ENCODE assay signal across 11 cellular contexts in the genomic region with DNA sequence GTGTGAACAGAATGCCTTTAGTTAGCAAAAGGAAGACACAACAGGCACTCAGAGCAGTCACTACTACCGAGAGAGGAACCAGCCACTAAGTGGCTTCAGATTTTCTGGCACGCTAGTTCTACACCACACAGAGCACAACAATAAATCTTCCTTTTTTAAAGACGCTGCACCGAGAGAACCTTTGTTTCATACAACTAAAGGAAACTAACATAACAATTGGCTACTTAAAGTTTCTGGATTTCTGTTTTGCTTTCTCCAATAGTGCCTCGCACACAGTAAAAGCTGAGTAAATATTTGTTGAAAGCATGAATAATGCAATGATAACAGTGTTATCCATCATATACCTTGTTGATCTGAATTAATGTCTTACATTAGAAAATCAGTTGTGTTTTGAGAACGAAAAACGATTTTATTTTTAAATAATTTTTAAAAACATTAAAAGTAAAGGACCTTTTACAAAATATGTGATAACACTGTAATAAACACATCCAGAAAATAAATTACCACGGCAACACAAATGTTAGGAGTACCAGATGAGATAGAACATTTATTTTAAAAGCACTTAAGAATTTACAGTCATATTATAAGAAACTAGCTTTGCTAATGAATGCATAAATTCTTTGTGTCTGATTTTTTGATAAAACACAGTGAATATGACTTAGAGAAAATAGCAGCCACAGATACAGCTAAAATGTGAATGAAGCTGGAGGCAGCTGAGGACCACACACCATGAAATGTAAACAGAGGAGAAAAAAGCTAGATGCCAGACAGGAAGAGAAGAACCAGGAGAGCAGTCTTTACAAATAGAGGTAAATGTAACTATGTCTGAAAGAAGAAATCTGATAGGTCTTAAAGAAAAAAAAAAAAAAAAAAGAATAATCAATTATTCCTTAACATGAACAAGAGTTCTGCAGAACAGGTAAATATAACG. TPM values are rescaled to one million over a fixed set of nuclear protein-coding genes. Genes with fewer than 3 reads are reported as not detected.
DNase-seq lines count a peak whose midpoint lies in the region; ATAC-seq and TF ChIP-seq lines count a peak whose summit lies in the region.
"Had no signal": no experiment of that assay in that cellular context is flagged by ENCODE, and none has a peak within 500 bp of the region (broad histone marks: within the 10 kb centered on the region; RNA-seq: fewer than 3 reads in every experiment).

No MANE protein-coding gene starts in this region.

- BruUV-seq in mammary epithelial cell (replicated peaks; lab: Mats Ljungman, UMichigan) (no TSS peak), MCF 10A (replicated peaks; lab: Mats Ljungman, UMichigan) (no TSS peak)

- intact Hi-C loops in mammary epithelial cell (cut with micrococcal nuclease) (no loop called here), MCF 10A (cut with micrococcal nuclease) (no loop called here), uterus (cut with DNase I; ENCODE audit: low total_unique reads) (no loop called here)

- peak overlapping the region; percentile 33 for H2AFZ ChIP-seq in mammary epithelial cell (ENCODE audit: low read depth, low read length)

- no peak for TF ChIP-seq POLR2A in uterus (IDR thresholded peaks at IDR 0.05)

- no peaks in the 10 kb centered on the region for H3K27me3 ChIP-seq in mammary epithelial cell (ENCODE audit: insufficient read depth, low read length)
- H3K27me3 ChIP-seq in uterus = no peaks in the 10 kb centered on the region
- H3K27me3 ChIP-seq: brain microvascular endothelial cell had no signal

- H3K36me3 Mint-ChIP-seq in MCF 10A (ENCODE audit: insufficient read depth, unreplicated experiment) (no peaks in the 10 kb centered on the region), endothelial cell (ENCODE audit: low read depth, unreplicated experiment) (no peaks in the 10 kb centered on the region)

- H3K36me3 ChIP-seq in mammary epithelial cell (ENCODE audit: insufficient read depth, low read length) (no peaks in the 10 kb centered on the region), uterus (no peaks in the 10 kb centered on the region)
- H3K36me3 ChIP-seq: brain microvascular endothelial cell had no signal

- H3K27ac Mint-ChIP-seq in MCF 10A (ENCODE audit: low read depth, unreplicated experiment) (no peak overlapping the region), endothelial cell (ENCODE audit: unreplicated experiment) (peak overlapping the region; percentile 32)
- H3K27ac Mint-ChIP-seq: type B pancreatic cell had no signal

- 48% methylated on average over 9 of the region's 9 CpGs for WGBS in mammary epithelial cell (ENCODE audit: low coverage, missing lambda C conversion rate)

- peaks cover 4% of the 10 kb centered on the region for H3K4me1 Mint-ChIP-seq in MCF 10A (ENCODE audit: insufficient read depth, unreplicated experiment)
- peaks cover 10% of the 10 kb centered on the region for H3K4me1 Mint-ChIP-seq in endothelial cell (ENCODE audit: unreplicated experiment)

- CTCF ChIA-PET in mammary epithelial cell (lab: Charles Lee; ENCODE audit: low non-redundant PET) = no interaction called here
- CTCF ChIA-PET in MCF 10A (lab: Yijun Ruan, JAX) = interaction anchor here (1.0 to 1.5 kb wide), 2 partner anchors 52 to 151 kb away, joined by 3 to 4 read pairs; no protein-coding TSS in a partner anchor

- H3K27me3 Mint-ChIP-seq in MCF 10A (ENCODE audit: insufficient read depth, unreplicated experiment) = no peaks in the 10 kb centered on the region
- H3K27me3 Mint-ChIP-seq in endothelial cell (ENCODE audit: unreplicated experiment) = no peaks in the 10 kb centered on the region
- H3K27me3 Mint-ChIP-seq: type B pancreatic cell had no signal

- DNase-seq in mammary epithelial cell (no peak), MCF 10A (ENCODE audit: unreplicated experiment) (no peak), NCI-H748 (lab: John Stamatoyannopoulos, UW; ENCODE audit: unreplicated experiment) (peak; percentile 87), endothelial cell (ENCODE audit: low spot score) (no peak), uterus (no peak), AG20443 (ENCODE audit: low spot score) (no peak), NOMO-1 (lab: John Stamatoyannopoulos, UW; ENCODE audit: unreplicated experiment in 2 of 2) (no peak)
- DNase-seq: activated T-cell treated with anti-CD3 and anti-CD28 coated beads, Interleukin-2, amount 50 U/mL, for 1 hour; brain microvascular endothelial cell had no signal

- dilution Hi-C loops in mammary epithelial cell (cut with HindIII; ENCODE audit: low sequenced_read_pairs) = no loop called here

- in situ Hi-C loops in mammary epithelial cell (cut with MboI; ENCODE audit: low sequenced_read_pairs in 2 of 2) = no loop called here

- no peak for ATAC-seq in HG02840 (IDR thresholded peaks at IDR 0.05; ENCODE audit: low FRiP score, unreplicated experiment)

- no peak overlapping the region for H3K4me2 ChIP-seq in mammary epithelial cell (ENCODE audit: insufficient read depth, low read depth, low read length)

- H4K20me1 ChIP-seq in mammary epithelial cell (ENCODE audit: insufficient read depth, low read length) = no peaks in the 10 kb centered on the region

- H3K9me3 Mint-ChIP-seq in MCF 10A (ENCODE audit: unreplicated experiment) (no peaks in the 10 kb centered on the region), endothelial cell (ENCODE audit: unreplicated experiment) (no peaks in the 10 kb centered on the region)
- H3K9me3 Mint-ChIP-seq: type B pancreatic cell had no signal

- no peak overlapping the region for H3K4me3 Mint-ChIP-seq in MCF 10A (ENCODE audit: unreplicated experiment)
- H3K4me3 Mint-ChIP-seq in endothelial cell (ENCODE audit: unreplicated experiment) = no peak overlapping the region
- H3K4me3 Mint-ChIP-seq: type B pancreatic cell had no signal

- TF ChIP-seq CTCF in mammary epithelial cell (conservative IDR thresholded peaks at IDR 0.05 in 1 of 2, IDR thresholded peaks at IDR 0.05 in 1 of 2; ENCODE audit: extremely low read depth in 1 of 2, insufficient read depth in 1 of 2, low read depth in 1 of 2, low read length in 2 of 2) = no peak
- no peak for TF ChIP-seq CTCF in MCF 10A (IDR thresholded peaks at IDR 0.05; ENCODE audit: unreplicated experiment)
- no peak for TF ChIP-seq CTCF in endothelial cell (IDR thresholded peaks at IDR 0.05; ENCODE audit: unreplicated experiment)
- TF ChIP-seq CTCF in uterus (IDR thresholded peaks at IDR 0.05) = no peak

- H3K4me1 ChIP-seq in mammary epithelial cell (ENCODE audit: insufficient read depth, low read length) (no peaks in the 10 kb centered on the region), uterus (no peaks in the 10 kb centered on the region)

- no peak overlapping the region for H3K9ac ChIP-seq in mammary epithelial cell (ENCODE audit: insufficient read depth, low read length)

- H3K27ac ChIP-seq in mammary epithelial cell (ENCODE audit: insufficient read depth, low read depth, low read length) (no peak overlapping the region), uterus (peak overlapping the region; percentile 32 to 52)
- H3K27ac ChIP-seq: brain microvascular endothelial cell had no signal

- H3K9me3 ChIP-seq in mammary epithelial cell (replicated peaks; ENCODE audit: insufficient read depth, low read length) (no peaks in the 10 kb centered on the region), uterus (no peaks in the 10 kb centered on the region)

- POLR2A ChIA-PET in MCF 10A (lab: Yijun Ruan, JAX) = interaction anchor here (0.6 to 1.1 kb wide), 3 partner anchors 10 to 145 kb away, joined by 3 read pairs; no protein-coding TSS in a partner anchor

- H3K4me3 ChIP-seq in mammary epithelial cell (replicated peaks in 1 of 3; ENCODE audit: insufficient read depth in 1 of 3, low read depth in 2 of 3, low read length in 3 of 3) = no peak overlapping the region
- H3K4me3 ChIP-seq in uterus = no peak overlapping the region

- H3K79me2 ChIP-seq in mammary epithelial cell (ENCODE audit: insufficient read depth, low read length) = no peaks in the 10 kb centered on the region

RNA-seq across cellular contexts. Expression of gene CCDC34, which starts 14.8 kb away (rescaled TPM):
- total RNA-seq in mammary epithelial cell (10 to 100 TPM in 1 of 2 donors, 1 to 10 TPM in 1; 2.5 to 10.4 TPM), MCF 10A (2022) (9.0 and 11.1 TPM in 2 replicates), endothelial cell (ENCODE audit: unreplicated experiment) (5.6 TPM), uterus (1 to 10 TPM in 2 of 4 donors, under 1 TPM in 1, not detected in 1; 0.26 to 8.2 (median 2.7) TPM)
- polyA plus RNA-seq in mammary epithelial cell = 5.9 TPM
- 1.5 TPM for polyA minus RNA-seq in mammary epithelial cell
